In genomic region chr2:219003979-219004378, GRCh38 we compare ENCODE assay signal across 3 cellular contexts.
TF ChIP-seq lines count a peak whose summit lies in the region.

No MANE protein-coding gene starts in this region.

TF ChIP-seq in HEK293, 187 proteins besides CTCF, POLR2A, EP300 and RAD21:
- TF ChIP-seq ZBTB7A (tag by site-specific recombination; IDR thresholded peaks at IDR 0.05; ENCODE audit: low read depth) (no peak), EGR2 (tag by site-specific recombination; IDR thresholded peaks at IDR 0.05; ENCODE audit: low read depth) (peak; percentile 60; the same call in 1 of the 2 replicates), ZNF623 (tag by site-specific recombination; IDR thresholded peaks at IDR 0.05) (no peak), GLI2 (tag by site-specific recombination; IDR thresholded peaks at IDR 0.05; ENCODE audit: borderline replicate concordance, low read depth) (no peak), ZNF366 (tag by site-specific recombination; conservative IDR thresholded peaks at IDR 0.05) (peak; percentile 42), ZNF211 (tag by site-specific recombination; IDR thresholded peaks at IDR 0.05; ENCODE audit: low read depth) (no peak), ZNF23 (tag by site-specific recombination; IDR thresholded peaks at IDR 0.05; ENCODE audit: borderline replicate concordance) (no peak), ZNF561 (tag by site-specific recombination; IDR thresholded peaks at IDR 0.05; ENCODE audit: borderline replicate concordance) (no peak), ZNF513 (tag by site-specific recombination; IDR thresholded peaks at IDR 0.05) (peak; percentile 64)

TF ChIP-seq in H1, 55 proteins besides CTCF, POLR2A, EP300 and RAD21:
- TF ChIP-seq ATF2 (IDR thresholded peaks at IDR 0.05; ENCODE audit: low read length) (no peak), CEBPB (IDR thresholded peaks at IDR 0.05; ENCODE audit: low read depth, low read length) (no peak), KDM4A (IDR thresholded peaks at IDR 0.05; ENCODE audit: low read depth, low read length, severe bottlenecking) (no peak), SP2 (IDR thresholded peaks at IDR 0.05; ENCODE audit: low read length) (no peak), SIN3A (conservative IDR thresholded peaks at IDR 0.05 in 1 of 2, IDR thresholded peaks at IDR 0.05 in 1 of 2; ENCODE audit: low read depth in 1 of 2, low read length in 2 of 2) (no peak), NANOG (IDR thresholded peaks at IDR 0.05; ENCODE audit: insufficient read depth, low read depth, low read length, poor library complexity, severe bottlenecking) (no peak), SRF (IDR thresholded peaks at IDR 0.05; ENCODE audit: low read depth, low read length) (no peak), ATF3 (IDR thresholded peaks at IDR 0.05; ENCODE audit: insufficient read depth, low read depth, low read length) (no peak), KDM1A (IDR thresholded peaks at IDR 0.05; ENCODE audit: borderline replicate concordance, low read length) (no peak), JUN (IDR thresholded peaks at IDR 0.05; ENCODE audit: low read depth, low read length) (no peak), SAP30 (IDR thresholded peaks at IDR 0.05; ENCODE audit: insufficient read depth, insufficient replicate concordance, low read length) (no peak), ASH2L (IDR thresholded peaks at IDR 0.05; ENCODE audit: low read length) (no peak), RNF2 (IDR thresholded peaks at IDR 0.05; ENCODE audit: borderline replicate concordance, low read depth, low read length, missing control alignments, poor library complexity, severe bottlenecking) (no peak), E2F6 (IDR thresholded peaks at IDR 0.05) (no peak), SUZ12 (IDR thresholded peaks at IDR 0.05; ENCODE audit: low read length) (no peak; the same call in 1 of the 2 replicates)

TF ChIP-seq in HEK293T, 16 proteins besides CTCF, POLR2A, EP300 and RAD21:
- TF ChIP-seq LEF1 (IDR thresholded peaks at IDR 0.05; ENCODE audit: borderline replicate concordance): no peak
- no peak for TF ChIP-seq BHLHE40 (IDR thresholded peaks at IDR 0.05; ENCODE audit: borderline replicate concordance)
- TF ChIP-seq FOXK2 (IDR thresholded peaks at IDR 0.05): no peak
- TF ChIP-seq SP1 (IDR thresholded peaks at IDR 0.05): no peak
- TF ChIP-seq SUZ12 (IDR thresholded peaks at IDR 0.05): no peak
- no peak for TF ChIP-seq L3MBTL2 (conservative IDR thresholded peaks at IDR 0.05)
- TF ChIP-seq FOXA1 (IDR thresholded peaks at IDR 0.05): no peak
- TF ChIP-seq NFRKB (IDR thresholded peaks at IDR 0.05): no peak
